1 cellular context compared by ENCODE assay signal in the genomic region with DNA sequence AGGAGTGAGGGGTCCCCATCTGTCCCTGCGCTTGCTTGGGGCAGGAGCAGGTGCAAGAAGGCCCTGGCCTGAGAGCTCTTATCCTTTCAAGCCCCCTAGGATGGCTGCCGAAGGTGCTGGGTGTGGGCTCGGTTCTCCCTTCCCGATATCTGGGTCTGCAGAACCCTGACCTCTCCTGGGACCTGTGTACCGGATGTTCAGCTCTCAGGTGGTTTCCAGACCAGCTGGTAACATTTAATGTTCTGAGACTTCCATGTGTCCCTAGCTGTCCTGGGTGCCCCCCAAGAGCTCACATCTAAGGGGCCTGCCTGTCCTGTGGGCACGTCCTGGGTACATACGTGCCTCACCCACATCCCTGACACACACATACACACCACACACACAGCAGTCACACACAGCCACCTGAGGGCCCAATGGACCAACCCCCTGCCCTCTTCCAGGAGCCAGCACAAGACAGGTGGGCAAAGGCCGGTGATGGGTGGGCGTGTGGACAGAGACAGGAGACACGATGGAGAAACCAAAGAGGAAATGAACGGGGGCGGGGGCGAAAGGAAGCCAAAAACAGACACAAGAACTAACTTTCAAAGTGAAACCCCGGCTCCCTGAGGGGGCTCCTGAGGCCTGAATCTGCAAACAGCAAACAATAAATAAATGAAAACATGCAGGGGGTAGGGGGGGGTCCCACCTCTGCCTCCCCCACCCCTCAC.
TF ChIP-seq lines count a peak whose summit lies in the region.

No MANE protein-coding gene starts in this region.

TF ChIP-seq in GM12878, 131 proteins besides CTCF, POLR2A, EP300 and RAD21 (continued from another document):
- TF ChIP-seq RUNX3 (IDR thresholded peaks at IDR 0.05; ENCODE audit: low read length) (peak; percentile 30; the same call in 1 of the 2 replicates), IKZF2 (IDR thresholded peaks at IDR 0.05) (peak in 1 of 2 experiments; percentile 35; a peak in 1 of 4 replicates), NFIC (IDR thresholded peaks at IDR 0.05; ENCODE audit: low read depth, low read length) (no peak)
